In the genomic region with DNA sequence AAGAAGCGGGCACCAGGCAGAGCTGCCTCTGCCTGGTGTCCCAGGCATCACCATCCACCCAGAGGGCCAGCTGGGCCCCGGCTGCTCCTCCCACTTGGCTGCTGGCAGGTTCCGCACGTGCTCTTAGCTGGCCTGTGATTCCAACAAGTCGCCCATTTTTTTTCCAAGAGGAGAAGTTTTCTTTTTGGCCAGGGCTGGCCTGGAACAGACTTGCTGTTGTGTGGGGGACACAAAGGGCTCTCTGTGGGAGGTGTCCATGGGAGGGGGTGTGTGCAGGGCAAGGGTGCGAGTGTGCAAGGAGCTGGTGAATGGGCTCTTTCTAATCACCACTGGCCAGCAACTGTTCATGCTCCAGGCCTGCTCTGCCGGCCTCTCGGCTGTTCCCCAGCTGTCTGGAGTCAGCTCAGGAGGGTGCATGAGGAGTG, we compare ENCODE assay signal across 11 cellular contexts. TPM values are rescaled to one million over a fixed set of nuclear protein-coding genes. Genes with fewer than 3 reads are reported as not detected.
A peak's percentile ranks its signal among the peaks of the same experiment; 100 is the strongest.
DNase-seq lines count a peak whose midpoint lies in the region; ATAC-seq and TF ChIP-seq lines count a peak whose summit lies in the region.
"Had no signal": no experiment of that assay in that cellular context is flagged by ENCODE, and none has a peak within 500 bp of the region (broad histone marks: within the 10 kb centered on the region; RNA-seq: fewer than 3 reads in every experiment).

No MANE protein-coding gene starts in this region.

- TF ChIP-seq CTCF in coronary artery (IDR thresholded peaks at IDR 0.05) (no peak), lower lobe of right lung (IDR thresholded peaks at IDR 0.05) (no peak)

- intact Hi-C loops in lower lobe of right lung (cut with DNase I), result loop anchor here (10.0 kb wide), 1 partner anchor 52 kb away; no protein-coding TSS in a partner anchor

- peaks cover 7% of the 10 kb centered on the region for H3K27me3 ChIP-seq in lower lobe of right lung (ENCODE audit: low read depth)
- H3K27me3 ChIP-seq in stomach smooth muscle (ENCODE audit: control insufficient read depth in 1 of 2, insufficient read depth in 2 of 2, low read length in 2 of 2), result no peaks in the 10 kb centered on the region

- peak; percentile 8 for DNase-seq in HuH-7.5 (ENCODE audit: low spot score)
- DNase-seq in coronary artery (ENCODE audit: low spot score), result peak; percentile 83
- DNase-seq in lower lobe of right lung, result no peak
- DNase-seq in RPMI8226, result no peak
- DNase-seq in stimulated activated naive CD4-positive, alpha-beta T cell (lab: John Stamatoyannopoulos, UW), result no peak
- DNase-seq: DMS79; naive thymus-derived CD4-positive, alpha-beta T cell; NCI-H446 treated with DMSO at 0.1 percent for 48 hours had no signal

- H3K9ac ChIP-seq in stomach smooth muscle (ENCODE audit: low read length in 2 of 2), result no peak overlapping the region

- peak overlapping the region; percentile 79 to 97 for H3K27ac ChIP-seq in coronary artery
- peak overlapping the region; percentile 86 for H3K27ac ChIP-seq in lower lobe of right lung
- H3K27ac ChIP-seq in stomach smooth muscle (ENCODE audit: low read length), result peak overlapping the region; percentile 67

- ATAC-seq in lower lobe of right lung (no peak), HG03460 (IDR thresholded peaks at IDR 0.05; ENCODE audit: unreplicated experiment) (no peak), HG03520 (IDR thresholded peaks at IDR 0.05; ENCODE audit: unreplicated experiment) (no peak)
- ATAC-seq: naive thymus-derived CD4-positive, alpha-beta T cell had no signal

- H3K9me3 ChIP-seq in lower lobe of right lung (no peaks in the 10 kb centered on the region), stomach smooth muscle (ENCODE audit: control insufficient read depth in 2 of 2, low read length in 2 of 2) (no peaks in the 10 kb centered on the region)

- peaks cover 99% of the 10 kb centered on the region for H3K4me1 ChIP-seq in lower lobe of right lung
- peaks cover 96% of the 10 kb centered on the region for H3K4me1 ChIP-seq in stomach smooth muscle (ENCODE audit: control insufficient read depth, insufficient read depth, low read length)

- H3K36me3 ChIP-seq in lower lobe of right lung (peaks cover 92% of the 10 kb centered on the region), stomach smooth muscle (ENCODE audit: control insufficient read depth in 2 of 2, insufficient read depth in 2 of 2, low read length in 2 of 2) (peaks cover 45 to 60% of the 10 kb centered on the region in 2 donors)

- H3K4me3 ChIP-seq in coronary artery (peak overlapping the region; percentile 37), lower lobe of right lung (peak overlapping the region; percentile 6), stomach smooth muscle (ENCODE audit: low read length in 2 of 2) (no peak overlapping the region)

RNA-seq across cellular contexts. Expression of a gene that starts 7.3 kb away (rescaled TPM):
- total RNA-seq in lower lobe of right lung, result 77.8 TPM
- total RNA-seq: naive thymus-derived CD4-positive, alpha-beta T cell had no signal

Comparison
In these comparisons a context has a peak if more than half of its experiments do, and no peak if none do; other contexts are left out.
1. DNase-seq: peak in HuH-7.5 (single experiment) and coronary artery (single experiment); none in lower lobe of right lung (single experiment), RPMI8226 (single experiment) and stimulated activated naive CD4-positive, alpha-beta T cell (0 of 6).
2. H3K4me3 ChIP-seq: peak in coronary artery (single experiment) and lower lobe of right lung (single experiment); none in stomach smooth muscle (0 of 2).
3. Peak in every context shown above with its lines, with median percentiles within 50 percentile points of each other: H3K27ac ChIP-seq.